ENCODE assay signal across 18 cellular contexts in the genomic region with DNA sequence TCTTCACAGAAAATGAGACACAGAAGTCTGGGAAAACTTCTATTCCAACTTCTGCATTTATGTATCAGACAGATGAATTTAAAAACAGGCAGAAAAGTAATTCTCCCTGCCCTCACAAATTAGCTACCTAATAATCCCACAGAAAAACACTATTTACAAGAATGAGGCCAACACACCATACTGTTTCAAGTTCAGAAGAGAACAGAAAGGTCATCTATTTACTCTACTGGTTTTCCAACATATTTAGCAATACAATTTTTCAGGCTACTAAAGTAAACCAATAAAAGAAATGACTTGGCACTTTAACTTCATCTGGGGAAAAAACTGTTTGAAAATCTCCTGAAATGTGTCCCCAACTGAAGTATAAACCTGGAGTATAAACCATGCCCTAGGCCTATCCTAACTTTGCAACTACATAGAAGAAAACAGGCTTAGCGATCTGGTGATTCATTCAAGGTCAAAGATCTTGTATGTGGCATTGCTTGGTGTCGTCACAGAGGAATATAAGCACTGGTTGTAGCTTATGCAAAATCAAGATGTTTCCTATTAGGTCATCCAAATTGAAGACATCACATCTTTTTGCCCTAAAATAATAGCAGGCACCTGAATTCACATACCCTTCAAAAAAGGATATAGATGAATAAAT. TPM values are rescaled to one million over a fixed set of nuclear protein-coding genes. Genes with fewer than 3 reads are reported as not detected.
DNase-seq lines count a peak whose midpoint lies in the region; ATAC-seq and TF ChIP-seq lines count a peak whose summit lies in the region.
"Had no signal": no experiment of that assay in that cellular context is flagged by ENCODE, and none has a peak within 500 bp of the region (broad histone marks: within the 10 kb centered on the region; RNA-seq: fewer than 3 reads in every experiment).

No MANE protein-coding gene starts in this region.

- no peak overlapping the region for H3K4me3 Mint-ChIP-seq in MCF 10A (ENCODE audit: unreplicated experiment)

- H3K9me3 Mint-ChIP-seq in MCF 10A (ENCODE audit: unreplicated experiment) = peaks cover 7% of the 10 kb centered on the region

- H3K4me1 ChIP-seq in breast epithelium (no peaks in the 10 kb centered on the region), adipocyte (ENCODE audit: control insufficient read depth, insufficient read depth, low read length) (peaks cover 6% of the 10 kb centered on the region), smooth muscle cell (ENCODE audit: low read depth) (no peaks in the 10 kb centered on the region)
- H3K4me1 ChIP-seq: lower lobe of right lung had no signal

- POLR2A ChIA-PET in MCF 10A (lab: Yijun Ruan, JAX) = interaction anchor here (0.6 to 1.1 kb wide), 3 partner anchors 19 to 22 kb away, joined by 3 read pairs; partner anchors contain the start of gene EBPL

- H3K36me3 ChIP-seq in breast epithelium = no peaks in the 10 kb centered on the region
- H3K36me3 ChIP-seq in adipocyte (ENCODE audit: control insufficient read depth, insufficient read depth, low read length, severe bottlenecking) = peaks cover 64% of the 10 kb centered on the region
- H3K36me3 ChIP-seq in smooth muscle cell (ENCODE audit: low read depth) = peaks cover 32% of the 10 kb centered on the region

- CTCF ChIA-PET in MCF 10A (lab: Yijun Ruan, JAX) = interaction anchor here (0.6 to 0.9 kb wide), 2 partner anchors 29 to 79 kb away, joined by 3 to 4 read pairs; no protein-coding TSS in a partner anchor

- TF ChIP-seq CTCF in MCF 10A (IDR thresholded peaks at IDR 0.05; ENCODE audit: unreplicated experiment) (no peak), breast epithelium (IDR thresholded peaks at IDR 0.05) (no peak), foreskin fibroblast (IDR thresholded peaks at IDR 0.05; ENCODE audit: low read depth, low read length) (no peak), smooth muscle cell (IDR thresholded peaks at IDR 0.05; ENCODE audit: borderline replicate concordance, insufficient read depth, poor library complexity, severe bottlenecking) (no peak)

- ATAC-seq in HG02970 (IDR thresholded peaks at IDR 0.05; ENCODE audit: low FRiP score, unreplicated experiment) = no peak
- ATAC-seq: lower lobe of right lung had no signal

- H3K9ac ChIP-seq in adipocyte (ENCODE audit: low read length) (no peak overlapping the region), smooth muscle cell (ENCODE audit: low read depth) (no peak overlapping the region)

- no peaks in the 10 kb centered on the region for H3K4me1 Mint-ChIP-seq in MCF 10A (ENCODE audit: insufficient read depth, unreplicated experiment)

- H3K4me3 ChIP-seq in breast epithelium = no peak overlapping the region
- no peak overlapping the region for H3K4me3 ChIP-seq in adipocyte (ENCODE audit: low read length)
- H3K4me3 ChIP-seq in foreskin fibroblast (ENCODE audit: low read depth in 1 of 2, low read length in 2 of 2) = no peak overlapping the region
- H3K4me3 ChIP-seq in smooth muscle cell = no peak overlapping the region
- H3K4me3 ChIP-seq: lower lobe of right lung had no signal

- no peaks in the 10 kb centered on the region for H4K20me1 ChIP-seq in smooth muscle cell (ENCODE audit: low read depth)

- peaks cover 48% of the 10 kb centered on the region for H3K36me3 Mint-ChIP-seq in MCF 10A (ENCODE audit: insufficient read depth, unreplicated experiment)

- no peak for TF ChIP-seq POLR2A in breast epithelium (IDR thresholded peaks at IDR 0.05)

- H3K27ac ChIP-seq in breast epithelium = no peak overlapping the region
- H3K27ac ChIP-seq in smooth muscle cell (ENCODE audit: low read depth) = peak overlapping the region; percentile 12
- H3K27ac ChIP-seq: lower lobe of right lung had no signal

- no peak overlapping the region for H3K27ac Mint-ChIP-seq in MCF 10A (ENCODE audit: low read depth, unreplicated experiment)

- BruUV-seq in MCF 10A (replicated peaks; lab: Mats Ljungman, UMichigan) = no TSS peak

- DNase-seq in MCF 10A (ENCODE audit: unreplicated experiment) (peak; percentile 49), breast epithelium (ENCODE audit: low spot score in 2 of 2) (no peak), adipocyte (ENCODE audit: low read depth) (peak; percentile 72), foreskin fibroblast (peak; percentile 78 to 85), smooth muscle cell (lab: John Stamatoyannopoulos, UW; ENCODE audit: unreplicated experiment) (no peak), amniotic stem cell (lab: John Stamatoyannopoulos, UW) (no peak), NCI-H748 treated with DMSO at 0.1 percent for 48 hours (lab: John Stamatoyannopoulos, UW) (no peak)
- DNase-seq: amygdala; DMS153; effector memory CD4-positive, alpha-beta T cell; GOT3; hypothalamus; lower lobe of right lung; NCI-H1105 treated with DMSO at 0.1 percent for 48 hours; NCI-H510A treated with DMSO at 0.1 percent for 48 hours; occipital lobe; SHP77 had no signal

- no peak overlapping the region for H2AFZ ChIP-seq in smooth muscle cell (ENCODE audit: low read depth)

- H3K9me3 ChIP-seq in breast epithelium = peaks cover 0 to 18% of the 10 kb centered on the region in 2 donors
- peaks cover 22% of the 10 kb centered on the region for H3K9me3 ChIP-seq in adipocyte (ENCODE audit: control insufficient read depth, low read length)
- H3K9me3 ChIP-seq in smooth muscle cell (replicated peaks; ENCODE audit: low read depth) = peaks cover 23% of the 10 kb centered on the region

- WGBS in smooth muscle cell (ENCODE audit: low lambda C conversion rate) = 64% methylated on average over 2 of the region's 2 CpGs

- peaks cover 4% of the 10 kb centered on the region for H3K79me2 ChIP-seq in smooth muscle cell (ENCODE audit: low read depth)

- no peaks in the 10 kb centered on the region for H3F3A ChIP-seq in smooth muscle cell (ENCODE audit: low read depth)

- no peaks in the 10 kb centered on the region for H3K27me3 Mint-ChIP-seq in MCF 10A (ENCODE audit: insufficient read depth, unreplicated experiment)

- H3K27me3 ChIP-seq in breast epithelium (no peaks in the 10 kb centered on the region), adipocyte (replicated peaks; ENCODE audit: control insufficient read depth, insufficient read depth, low read length) (no peaks in the 10 kb centered on the region), smooth muscle cell (ENCODE audit: low read depth) (no peaks in the 10 kb centered on the region)

- intact Hi-C loops in MCF 10A (cut with micrococcal nuclease) (no loop called here), breast epithelium (cut with DNase I; ENCODE audit: low total_unique reads) (no loop called here)

- no peak overlapping the region for H3K4me2 ChIP-seq in smooth muscle cell

RNA-seq across cellular contexts. Expression of gene EBPL, which starts 20.1 kb away (rescaled TPM):
- total RNA-seq in MCF 10A (2022) (90.1 and 121 TPM in 2 replicates), breast epithelium (100 to 1,000 TPM in 1 of 3 donors, 10 to 100 TPM in 2; 33.3 to 104 (median 80.1) TPM), smooth muscle cell (108 and 114 TPM in 2 replicates)
- polyA plus RNA-seq in smooth muscle cell = 75.3 and 86.5 TPM in 2 replicates

Comparison
In these comparisons a context has a peak if more than half of its experiments do, and no peak if none do; other contexts are left out.
1. DNase-seq: peak in MCF 10A (single experiment), adipocyte (single experiment) and foreskin fibroblast (2 of 2); none in breast epithelium (0 of 2), smooth muscle cell (single experiment), amniotic stem cell (single experiment) and NCI-H748 treated with DMSO at 0.1 percent for 48 hours (single experiment).